1 cellular context compared by ENCODE assay signal in the genomic region with DNA sequence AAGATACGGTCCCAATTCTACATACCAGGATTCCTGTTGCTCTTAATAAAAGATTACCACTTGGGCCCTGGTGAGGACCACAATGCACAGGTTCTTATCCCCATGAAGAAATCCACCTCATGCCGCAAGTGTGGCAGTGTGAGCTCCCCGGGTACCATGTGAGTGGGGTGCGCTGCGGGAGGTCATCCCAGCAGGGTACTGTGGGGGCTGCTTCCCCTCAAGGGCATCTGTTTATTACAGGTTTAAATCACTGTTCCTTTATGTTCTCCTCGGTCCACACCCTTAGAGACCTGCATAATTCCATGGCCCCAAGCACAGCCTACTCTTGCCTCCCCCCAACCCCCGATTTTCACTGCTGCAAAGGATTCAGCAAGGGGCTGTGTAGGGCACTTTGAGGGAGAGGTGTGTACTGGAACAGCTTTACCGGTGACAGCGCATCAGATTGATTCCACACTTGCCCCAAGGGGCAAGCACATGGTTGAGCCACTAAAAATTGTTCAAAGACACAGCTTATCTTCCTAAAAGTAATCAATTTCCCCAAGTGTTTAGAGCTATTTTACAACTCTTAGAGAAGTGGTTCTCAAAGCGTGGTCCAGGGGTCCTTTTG.
TF ChIP-seq lines count a peak whose summit lies in the region.

No MANE protein-coding gene starts in this region.

TF ChIP-seq in GM12878, 131 proteins besides CTCF, POLR2A, EP300 and RAD21:
- TF ChIP-seq TCF12 (IDR thresholded peaks at IDR 0.05; ENCODE audit: low read depth, low read length), result no peak
- no peak for TF ChIP-seq ZBED1 (IDR thresholded peaks at IDR 0.05; ENCODE audit: borderline replicate concordance)
- no peak for TF ChIP-seq TARDBP (IDR thresholded peaks at IDR 0.05; ENCODE audit: borderline replicate concordance)
- no peak for TF ChIP-seq ZSCAN29 (IDR thresholded peaks at IDR 0.05)
- TF ChIP-seq, protein P1, sequence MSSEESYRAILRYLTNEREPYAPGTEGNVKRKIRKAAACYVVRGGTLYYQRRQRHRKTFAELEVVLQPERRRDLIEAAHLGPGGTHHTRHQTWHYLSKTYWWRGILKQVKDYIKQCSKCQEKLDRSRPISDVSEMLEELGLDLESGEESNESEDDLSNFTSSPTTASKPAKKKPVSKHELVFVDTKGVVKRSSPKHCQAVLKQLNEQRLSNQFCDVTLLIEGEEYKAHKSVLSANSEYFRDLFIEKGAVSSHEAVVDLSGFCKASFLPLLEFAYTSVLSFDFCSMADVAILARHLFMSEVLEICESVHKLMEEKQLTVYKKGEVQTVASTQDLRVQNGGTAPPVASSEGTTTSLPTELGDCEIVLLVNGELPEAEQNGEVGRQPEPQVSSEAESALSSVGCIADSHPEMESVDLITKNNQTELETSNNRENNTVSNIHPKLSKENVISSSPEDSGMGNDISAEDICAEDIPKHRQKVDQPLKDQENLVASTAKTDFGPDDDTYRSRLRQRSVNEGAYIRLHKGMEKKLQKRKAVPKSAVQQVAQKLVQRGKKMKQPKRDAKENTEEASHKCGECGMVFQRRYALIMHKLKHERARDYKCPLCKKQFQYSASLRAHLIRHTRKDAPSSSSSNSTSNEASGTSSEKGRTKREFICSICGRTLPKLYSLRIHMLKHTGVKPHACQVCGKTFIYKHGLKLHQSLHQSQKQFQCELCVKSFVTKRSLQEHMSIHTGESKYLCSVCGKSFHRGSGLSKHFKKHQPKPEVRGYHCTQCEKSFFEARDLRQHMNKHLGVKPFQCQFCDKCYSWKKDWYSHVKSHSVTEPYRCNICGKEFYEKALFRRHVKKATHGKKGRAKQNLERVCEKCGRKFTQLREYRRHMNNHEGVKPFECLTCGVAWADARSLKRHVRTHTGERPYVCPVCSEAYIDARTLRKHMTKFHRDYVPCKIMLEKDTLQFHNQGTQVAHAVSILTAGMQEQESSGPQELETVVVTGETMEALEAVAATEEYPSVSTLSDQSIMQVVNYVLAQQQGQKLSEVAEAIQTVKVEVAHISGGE (CRISPR knock-in tag; IDR thresholded peaks at IDR 0.05), result no peak
- TF ChIP-seq, protein P2, sequence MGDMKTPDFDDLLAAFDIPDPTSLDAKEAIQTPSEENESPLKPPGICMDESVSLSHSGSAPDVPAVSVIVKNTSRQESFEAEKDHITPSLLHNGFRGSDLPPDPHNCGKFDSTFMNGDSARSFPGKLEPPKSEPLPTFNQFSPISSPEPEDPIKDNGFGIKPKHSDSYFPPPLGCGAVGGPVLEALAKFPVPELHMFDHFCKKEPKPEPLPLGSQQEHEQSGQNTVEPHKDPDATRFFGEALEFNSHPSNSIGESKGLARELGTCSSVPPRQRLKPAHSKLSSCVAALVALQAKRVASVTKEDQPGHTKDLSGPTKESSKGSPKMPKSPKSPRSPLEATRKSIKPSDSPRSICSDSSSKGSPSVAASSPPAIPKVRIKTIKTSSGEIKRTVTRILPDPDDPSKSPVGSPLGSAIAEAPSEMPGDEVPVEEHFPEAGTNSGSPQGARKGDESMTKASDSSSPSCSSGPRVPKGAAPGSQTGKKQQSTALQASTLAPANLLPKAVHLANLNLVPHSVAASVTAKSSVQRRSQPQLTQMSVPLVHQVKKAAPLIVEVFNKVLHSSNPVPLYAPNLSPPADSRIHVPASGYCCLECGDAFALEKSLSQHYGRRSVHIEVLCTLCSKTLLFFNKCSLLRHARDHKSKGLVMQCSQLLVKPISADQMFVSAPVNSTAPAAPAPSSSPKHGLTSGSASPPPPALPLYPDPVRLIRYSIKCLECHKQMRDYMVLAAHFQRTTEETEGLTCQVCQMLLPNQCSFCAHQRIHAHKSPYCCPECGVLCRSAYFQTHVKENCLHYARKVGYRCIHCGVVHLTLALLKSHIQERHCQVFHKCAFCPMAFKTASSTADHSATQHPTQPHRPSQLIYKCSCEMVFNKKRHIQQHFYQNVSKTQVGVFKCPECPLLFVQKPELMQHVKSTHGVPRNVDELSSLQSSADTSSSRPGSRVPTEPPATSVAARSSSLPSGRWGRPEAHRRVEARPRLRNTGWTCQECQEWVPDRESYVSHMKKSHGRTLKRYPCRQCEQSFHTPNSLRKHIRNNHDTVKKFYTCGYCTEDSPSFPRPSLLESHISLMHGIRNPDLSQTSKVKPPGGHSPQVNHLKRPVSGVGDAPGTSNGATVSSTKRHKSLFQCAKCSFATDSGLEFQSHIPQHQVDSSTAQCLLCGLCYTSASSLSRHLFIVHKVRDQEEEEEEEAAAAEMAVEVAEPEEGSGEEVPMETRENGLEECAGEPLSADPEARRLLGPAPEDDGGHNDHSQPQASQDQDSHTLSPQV (IDR thresholded peaks at IDR 0.05), result no peak
- TF ChIP-seq ZNF622 (IDR thresholded peaks at IDR 0.05), result no peak
- TF ChIP-seq JUNB (IDR thresholded peaks at IDR 0.05), result no peak
TF ChIP-seq in GM12878: peak in this region for 0.
